12 cellular contexts compared by ENCODE assay signal in the genomic region with DNA sequence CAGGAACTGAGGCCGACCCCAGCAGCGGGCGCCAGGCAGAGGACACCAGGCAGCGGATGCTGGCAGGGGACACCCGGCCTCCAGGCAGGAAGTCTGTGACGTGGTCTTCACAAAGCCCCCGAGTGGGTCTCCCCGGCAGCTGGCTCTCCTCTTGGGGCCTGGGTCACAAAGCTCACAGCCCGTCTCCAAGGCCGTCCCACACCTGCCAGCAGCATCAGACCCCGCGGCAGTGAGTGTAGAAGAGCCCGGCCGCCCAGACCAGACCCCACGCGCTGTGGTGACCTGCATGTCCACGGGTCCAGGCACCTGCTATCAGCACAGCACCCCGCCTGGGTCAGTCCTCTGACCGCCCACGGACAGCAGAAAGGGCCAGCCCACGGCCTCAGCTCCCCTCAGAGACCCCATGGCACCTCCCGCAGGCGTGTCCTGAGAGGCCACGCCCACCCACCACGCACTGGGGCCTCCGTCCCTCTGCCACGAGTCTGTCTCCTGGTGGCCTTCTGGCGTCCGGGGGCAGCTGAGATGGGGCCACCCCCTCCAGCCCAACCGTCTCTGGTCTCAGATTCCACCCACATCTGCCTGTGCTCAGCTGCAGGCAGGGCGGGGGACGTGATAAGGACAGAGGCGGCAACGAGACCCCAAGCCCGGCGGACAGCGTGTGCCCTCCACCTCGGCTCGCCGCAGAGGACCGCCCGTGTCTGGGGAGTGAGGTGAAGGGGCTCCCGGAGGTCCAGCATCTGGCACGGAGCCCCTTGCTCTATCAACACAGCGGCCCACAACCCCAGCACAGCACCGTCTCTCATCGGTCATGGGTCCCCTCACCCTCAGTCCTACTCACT. TPM values are rescaled to one million over a fixed set of nuclear protein-coding genes. Genes with fewer than 3 reads are reported as not detected.
"Had no signal": no experiment of that assay in that cellular context is flagged by ENCODE, and none has a peak within 500 bp of the region (broad histone marks: within the 10 kb centered on the region; RNA-seq: fewer than 3 reads in every experiment).

No MANE protein-coding gene starts in this region.

- H3K4me1 ChIP-seq: uterus had no signal

- DNase-seq: activated CD4-positive, alpha-beta memory T cell treated with anti-CD3 and anti-CD28 coated beads for 36 hours; caudate nucleus; cortex of kidney; effector CD8-positive, alpha-beta T cell; SK-N-SH; stimulated activated CD4-positive, alpha-beta T cell treated with anti-CD3 and anti-CD28 coated beads, Interleukin-2, amount 100 ng/mL, for 48 hours; uterus had no signal

- H3K9me3 ChIP-seq: psoas muscle, SK-N-SH, uterus had no signal

- H3K4me2 ChIP-seq: SK-N-SH had no signal

- H3K27me3 ChIP-seq: uterus had no signal

- ATAC-seq: psoas muscle had no signal

- H3K9me3 Mint-ChIP-seq: activated CD4-positive, alpha-beta memory T cell treated with anti-CD3 and anti-CD28 coated beads for 36 hours; nephron; T-helper 1 cell treated with Interleukin-12 subunit alpha and Interleukin-12 subunit beta and Interleukin-4 antibody, amounts not matched to agents 30 μg/mL and 1 μg/mL, for 36 hours had no signal

- H3K36me3 Mint-ChIP-seq: activated CD4-positive, alpha-beta memory T cell treated with anti-CD3 and anti-CD28 coated beads for 36 hours had no signal

- H3K27ac Mint-ChIP-seq: activated CD4-positive, alpha-beta memory T cell treated with anti-CD3 and anti-CD28 coated beads for 36 hours; nephron; T-helper 1 cell treated with Interleukin-12 subunit alpha and Interleukin-12 subunit beta and Interleukin-4 antibody, amounts not matched to agents 30 μg/mL and 1 μg/mL, for 36 hours had no signal

- H3K27me3 Mint-ChIP-seq: activated CD4-positive, alpha-beta memory T cell treated with anti-CD3 and anti-CD28 coated beads for 36 hours had no signal

- H3K4me3 ChIP-seq: psoas muscle, uterus had no signal

- H3K27ac ChIP-seq: epithelial cell of prostate had no signal

- H3K9ac ChIP-seq: SK-N-SH had no signal

- H3K36me3 ChIP-seq: uterus had no signal

- H3K4me3 Mint-ChIP-seq: activated CD4-positive, alpha-beta memory T cell treated with anti-CD3 and anti-CD28 coated beads for 36 hours; nephron; T-helper 1 cell treated with Interleukin-12 subunit alpha and Interleukin-12 subunit beta and Interleukin-4 antibody, amounts not matched to agents 30 μg/mL and 1 μg/mL, for 36 hours had no signal

RNA-seq across cellular contexts. Expression of gene ENTPD8, which starts 52.3 kb away (rescaled TPM):
- total RNA-seq: activated CD4-positive, alpha-beta memory T cell treated with anti-CD3 and anti-CD28 coated beads for 36 hours; omental fat pad; psoas muscle had no signal
